ENCODE assay signal across 21 cellular contexts in genomic region chr4:181503800-181504364, GRCh38.
DNase-seq lines count a peak whose midpoint lies in the region; ATAC-seq, FAIRE-seq and TF ChIP-seq lines count a peak whose summit lies in the region.
"Had no signal": no experiment of that assay in that cellular context is flagged by ENCODE, and none has a peak within 500 bp of the region (broad histone marks: within the 10 kb centered on the region; RNA-seq: fewer than 3 reads in every experiment).

No MANE protein-coding gene starts in this region.

- H3K27ac ChIP-seq in H1 (ENCODE audit: low read depth, low read length): no peak overlapping the region
- H3K27ac ChIP-seq in esophagus muscularis mucosa (replicated peaks in 1 of 4): no peak overlapping the region
- H3K27ac ChIP-seq in dorsolateral prefrontal cortex: no peak overlapping the region
- H3K27ac ChIP-seq: A549, HL-60 had no signal

- H3K4me3 ChIP-seq in H1 (ENCODE audit: extremely low read depth in 1 of 4, insufficient read depth in 2 of 4, low read depth in 3 of 4, low read length in 4 of 4) (no peak overlapping the region), neuron (ENCODE audit: low read length) (no peak overlapping the region), esophagus muscularis mucosa (no peak overlapping the region), dorsolateral prefrontal cortex (peak overlapping the region in 3 of 59 donors; percentile 3 to 21 (median 21))
- H3K4me3 ChIP-seq: A549 had no signal

- H4K8ac ChIP-seq in H1 (ENCODE audit: extremely low read depth, insufficient read depth, low read length): no peak overlapping the region

- H3K79me1 ChIP-seq in H1 (ENCODE audit: low read depth, low read length): no peaks in the 10 kb centered on the region

- POLR2A ChIA-PET in H1 (lab: Charles Lee; ENCODE audit: partially characterized antibody): no interaction called here

- H3K9me3 ChIP-seq in H1 (ENCODE audit: insufficient read depth in 2 of 2, low read depth in 1 of 2, low read length in 1 of 2) (no peaks in the 10 kb centered on the region), neuron (ENCODE audit: low read length) (no peaks in the 10 kb centered on the region), esophagus muscularis mucosa (no peaks in the 10 kb centered on the region)
- H3K9me3 ChIP-seq: A549 had no signal

- H2BK120ac ChIP-seq in H1 (replicated peaks; ENCODE audit: low read depth, low read length): no peak overlapping the region

- peak overlapping the region; percentile 38; the same call in 1 of the 2 replicates for H3K18ac ChIP-seq in H1 (ENCODE audit: extremely low read depth, low read length)

- WGBS in H1 (ENCODE audit: extremely low coverage in 1 of 2, insufficient coverage in 1 of 2, insufficient read length in 1 of 2, insufficient replicate concordance in 2 of 2, low coverage in 1 of 2, low lambda C conversion rate in 2 of 2, missing lambda C conversion rate in 1 of 2), 2 experiments: 85% methylated on average over 11 of the region's 11 CpGs; no CpG with 5 or more reads in 1 of the 2 experiments
- 61% methylated on average over 11 of the region's 11 CpGs for WGBS in esophagus muscularis mucosa

- TF ChIP-seq RAD21 in H1 (IDR thresholded peaks at IDR 0.05 in 1 of 2, conservative IDR thresholded peaks at IDR 0.05 in 1 of 2; ENCODE audit: low read depth in 2 of 2, low read length in 2 of 2): no peak

- H3K36me3 ChIP-seq in H1 (ENCODE audit: control insufficient read depth in 2 of 4, insufficient read depth in 4 of 4, low read length in 3 of 4) (no peaks in the 10 kb centered on the region), neuron (ENCODE audit: insufficient read depth, low read length) (no peaks in the 10 kb centered on the region), esophagus muscularis mucosa (no peaks in the 10 kb centered on the region)

- H3K4me2 ChIP-seq in H1 (ENCODE audit: insufficient read depth in 1 of 2, low read depth in 2 of 2, low read length in 2 of 2): no peak overlapping the region
- H3K4me2 ChIP-seq: A549 had no signal

- no peaks in the 10 kb centered on the region for H3K27me3 ChIP-seq in H1 (replicated peaks in 1 of 4; ENCODE audit: control insufficient read depth in 3 of 4, extremely low read depth in 1 of 4, insufficient read depth in 3 of 4, low read length in 3 of 4)
- no peaks in the 10 kb centered on the region for H3K27me3 ChIP-seq in neuron (ENCODE audit: insufficient read depth, low read length)
- H3K27me3 ChIP-seq in esophagus muscularis mucosa: no peaks in the 10 kb centered on the region
- H3K27me3 ChIP-seq in dorsolateral prefrontal cortex: peaks cover 0 to 20% (median 0%) of the 10 kb centered on the region in 45 donors

- no peaks in the 10 kb centered on the region for H3K23me2 ChIP-seq in H1 (ENCODE audit: low read depth, low read length)

- TF ChIP-seq POLR2A in H1 (IDR thresholded peaks at IDR 0.05; ENCODE audit: control extremely low read depth in 1 of 2, low read depth in 2 of 2, low read length in 2 of 2) (no peak), esophagus muscularis mucosa (IDR thresholded peaks at IDR 0.05; ENCODE audit: low read depth) (no peak)

- H3K23ac ChIP-seq in H1 (ENCODE audit: insufficient read length): no peak overlapping the region

- peaks cover 0 to 13% (median 8%) of the 10 kb centered on the region in 4 experiments; a peak in 6 of 7 replicates for H3K4me1 ChIP-seq in H1 (replicated peaks in 1 of 4; ENCODE audit: control insufficient read depth in 3 of 4, insufficient read depth in 4 of 4, low read length in 3 of 4)
- H3K4me1 ChIP-seq in neuron (ENCODE audit: insufficient read depth, low read length): peaks cover 27% of the 10 kb centered on the region
- no peaks in the 10 kb centered on the region for H3K4me1 ChIP-seq in esophagus muscularis mucosa
- H3K4me1 ChIP-seq: A549 had no signal

- no peak overlapping the region for H4K91ac ChIP-seq in H1 (replicated peaks; ENCODE audit: insufficient read length, low read length)

- CTCF ChIA-PET in H1 (lab: Charles Lee; ENCODE audit: partially characterized antibody): interaction anchor here (1.0 to 1.5 kb wide), 2 partner anchors 9 to 320 kb away, joined by 3 to 4 read pairs; no protein-coding TSS in a partner anchor

- H2BK20ac ChIP-seq in H1 (ENCODE audit: low read length): no peak overlapping the region

- TF ChIP-seq EP300 in H1 (IDR thresholded peaks at IDR 0.05; ENCODE audit: borderline replicate concordance in 1 of 2, low read depth in 2 of 2, low read length in 2 of 2) (no peak), esophagus muscularis mucosa (IDR thresholded peaks at IDR 0.05) (no peak)

- FAIRE-seq in H1 (lab: Jason Lieb, UNC): no peak
- FAIRE-seq: A549, G401.6, GM12891, GM19239 had no signal

- H3K4ac ChIP-seq in H1 (replicated peaks; ENCODE audit: insufficient read length, low read depth, low read length): no peak overlapping the region

- no peak overlapping the region for H2BK15ac ChIP-seq in H1 (ENCODE audit: low read length)

- no peak overlapping the region for H3K56ac ChIP-seq in H1 (replicated peaks; ENCODE audit: insufficient read length, low read depth, low read length)

- no peak for ATAC-seq in HG03039 (IDR thresholded peaks at IDR 0.05; ENCODE audit: unreplicated experiment)
- ATAC-seq: A549, Panc1, Right ventricle myocardium inferior had no signal

- no peaks in the 10 kb centered on the region for H3K79me2 ChIP-seq in H1 (ENCODE audit: control insufficient read depth in 1 of 2, insufficient read depth in 2 of 2, low read length in 2 of 2)

- no peak overlapping the region for H4K5ac ChIP-seq in H1 (ENCODE audit: insufficient read length, low read depth, low read length)

- H3K9ac ChIP-seq in H1 (replicated peaks in 1 of 4; ENCODE audit: extremely low read depth in 1 of 4, low read depth in 3 of 4, low read length in 3 of 4): no peak overlapping the region

- H4K20me1 ChIP-seq in H1 (replicated peaks in 1 of 2; ENCODE audit: control insufficient read depth in 1 of 2, insufficient read depth in 2 of 2, low read length in 2 of 2): no peaks in the 10 kb centered on the region

- DNase-seq in NCI-H510A treated with DMSO at 0.1 percent for 48 hours (lab: John Stamatoyannopoulos, UW): peak; percentile 19
- no peak for DNase-seq in NCI-H510A (lab: John Stamatoyannopoulos, UW)
- DNase-seq in NCI-H69 (lab: John Stamatoyannopoulos, UW): peak; percentile 57
- no peak for DNase-seq in H1 (ENCODE audit: low read depth in 1 of 2, low spot score in 2 of 2)
- DNase-seq in esophagus muscularis mucosa (ENCODE audit: extremely low spot score): no peak
- no peak for DNase-seq in dorsolateral prefrontal cortex
- DNase-seq: Calu3; CD4-positive, alpha-beta T cell; NCI-H1694 treated with DMSO at 0.1 percent for 48 hours; NCI-H2171 treated with DMSO at 0.1 percent for 48 hours; NCI-H526; SW 1271 had no signal

- no peak for TF ChIP-seq CTCF in H1 (IDR thresholded peaks at IDR 0.05; ENCODE audit: control extremely low read depth in 1 of 3, insufficient read depth in 1 of 3, low read depth in 1 of 3, low read length in 3 of 3)
- no peak for TF ChIP-seq CTCF in esophagus muscularis mucosa (IDR thresholded peaks at IDR 0.05)
- no peak for TF ChIP-seq CTCF in dorsolateral prefrontal cortex (IDR thresholded peaks at IDR 0.05 in 54 of 56, conservative IDR thresholded peaks at IDR 0.05 in 2 of 56; ENCODE audit: low read depth in 1 of 56, partially characterized antibody in 56 of 56)

- intact Hi-C loops in esophagus muscularis mucosa (cut with DNase I): no loop called here
- intact Hi-C loops in dorsolateral prefrontal cortex (cut with DNase I): no loop called here

- H2BK5ac ChIP-seq in H1 (ENCODE audit: low read depth, low read length): peak overlapping the region; percentile 31; the same call in 1 of the 2 replicates

- H2BK12ac ChIP-seq in H1 (ENCODE audit: low read depth, low read length): no peak overlapping the region

- H3K14ac ChIP-seq in H1 (ENCODE audit: insufficient read length): no peak overlapping the region

- H2AFZ ChIP-seq in H1 (ENCODE audit: low read length) (peak overlapping the region; percentile 92), neuron (ENCODE audit: low read depth, low read length) (peak overlapping the region; percentile 6)

- no peak overlapping the region for H2AK5ac ChIP-seq in H1 (ENCODE audit: low read depth, low read length)

TF ChIP-seq in H1, 55 proteins besides CTCF, POLR2A, EP300 and RAD21:
- TF ChIP-seq SRF (IDR thresholded peaks at IDR 0.05; ENCODE audit: low read depth, low read length) (no peak), CTBP2 (IDR thresholded peaks at IDR 0.05; ENCODE audit: borderline replicate concordance, insufficient read depth, insufficient read length, low read length) (no peak), ATF3 (IDR thresholded peaks at IDR 0.05; ENCODE audit: insufficient read depth, low read depth, low read length) (no peak)

Comparison
In these comparisons a context has a peak if more than half of its experiments do, and no peak if none do; other contexts are left out.
1. DNase-seq: peak in NCI-H510A treated with DMSO at 0.1 percent for 48 hours (single experiment) and NCI-H69 (single experiment); none in NCI-H510A (single experiment), H1 (0 of 2), esophagus muscularis mucosa (single experiment) and dorsolateral prefrontal cortex (0 of 10).